16 cellular contexts compared by ENCODE assay signal in the genomic region with DNA sequence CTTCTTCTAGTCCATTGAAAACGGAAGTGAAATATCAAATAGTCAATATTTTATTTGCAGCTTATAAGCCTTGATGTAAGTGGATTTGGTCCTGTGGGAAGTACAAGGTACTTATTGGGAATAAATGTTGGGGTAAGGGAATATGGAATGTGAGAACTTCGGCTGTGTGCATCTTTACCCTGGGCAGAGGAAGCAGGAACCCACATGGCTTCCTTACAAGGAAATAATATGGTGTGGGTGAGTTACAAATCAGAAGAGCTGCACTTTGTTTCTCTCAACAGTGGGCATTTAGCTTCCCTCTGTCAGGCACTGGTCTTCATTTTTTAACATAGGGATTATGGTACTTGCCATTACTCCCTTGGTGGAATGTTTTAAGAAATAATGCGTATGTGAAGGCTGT.
A peak's percentile ranks its signal among the peaks of the same experiment; 100 is the strongest.
DNase-seq lines count a peak whose midpoint lies in the region; ATAC-seq and TF ChIP-seq lines count a peak whose summit lies in the region.
"Had no signal": no experiment of that assay in that cellular context is flagged by ENCODE, and none has a peak within 500 bp of the region (broad histone marks: within the 10 kb centered on the region; RNA-seq: fewer than 3 reads in every experiment).

No MANE protein-coding gene starts in this region.

- intact Hi-C loops in CD4-positive, alpha-beta memory T cell (cut with micrococcal nuclease) = loop anchor here (2.0 kb wide), 1 partner anchor 170 kb away; no protein-coding TSS in a partner anchor
- intact Hi-C loops in activated B cell treated with CpG ODN at 0.5 μM for 24 hours (cut with micrococcal nuclease) (loop anchor here (2.0 to 5.0 kb wide), 2 partner anchors 16 to 464 kb away; no protein-coding TSS in a partner anchor), esophagus squamous epithelium (cut with DNase I) (no loop called here)

- ATAC-seq in GM23338 (no peak), activated B cell treated with CpG ODN at 0.5 μM for 24 hours (ENCODE audit: low read depth) (no peak), HG03280 (IDR thresholded peaks at IDR 0.05; ENCODE audit: unreplicated experiment) (no peak), GM19467 (IDR thresholded peaks at IDR 0.05; ENCODE audit: unreplicated experiment) (no peak)
- ATAC-seq in activated CD8-positive, alpha-beta T cell treated with anti-CD3 and anti-CD28 coated beads, Interleukin-2, amount 10 ng/mL, durations not matched to agents 7 days and 5 days = no peak

- no peaks in the 10 kb centered on the region for H4K20me1 ChIP-seq in GM23338 (replicated peaks; ENCODE audit: insufficient read depth)
- no peaks in the 10 kb centered on the region for H4K20me1 ChIP-seq in hepatocyte (ENCODE audit: insufficient read depth, poor library complexity, severe bottlenecking)

- H3K4me2 ChIP-seq in GM23338 (0 out of 2 replicates have a peak overlapping the region, but pooled peaks have one; percentile 33), hepatocyte (peak overlapping the region; percentile 33)

- H3K36me3 Mint-ChIP-seq in CD4-positive, alpha-beta memory T cell = no peaks in the 10 kb centered on the region
- H3K36me3 Mint-ChIP-seq in GM23338 (ENCODE audit: low read depth) (no peaks in the 10 kb centered on the region), activated B cell treated with CpG ODN at 0.5 μM for 24 hours (ENCODE audit: low read depth) (no peaks in the 10 kb centered on the region)
- H3K36me3 Mint-ChIP-seq in activated CD8-positive, alpha-beta T cell treated with anti-CD3 and anti-CD28 coated beads, Interleukin-2, amount 10 ng/mL, durations not matched to agents 7 days and 5 days (ENCODE audit: low read depth) = no peaks in the 10 kb centered on the region
- H3K36me3 Mint-ChIP-seq: activated naive CD4-positive, alpha-beta T cell treated with anti-CD3 and anti-CD28 coated beads, Interleukin-2, amount 10 ng/mL, durations not matched to agents 7 days and 5 days had no signal

- no peaks in the 10 kb centered on the region for H3K27me3 Mint-ChIP-seq in CD4-positive, alpha-beta memory T cell
- H3K27me3 Mint-ChIP-seq in GM23338 (ENCODE audit: insufficient read depth, low read depth, poor library complexity) = peaks cover 12% of the 10 kb centered on the region
- H3K27me3 Mint-ChIP-seq in activated B cell treated with CpG ODN at 0.5 μM for 24 hours = no peaks in the 10 kb centered on the region
- peaks cover 3% of the 10 kb centered on the region for H3K27me3 Mint-ChIP-seq in activated CD8-positive, alpha-beta T cell treated with anti-CD3 and anti-CD28 coated beads, Interleukin-2, amount 10 ng/mL, durations not matched to agents 7 days and 5 days (ENCODE audit: low read depth)
- H3K27me3 Mint-ChIP-seq: activated naive CD4-positive, alpha-beta T cell treated with anti-CD3 and anti-CD28 coated beads, Interleukin-2, amount 10 ng/mL, durations not matched to agents 7 days and 5 days had no signal

- H3K4me1 ChIP-seq in CD4-positive, alpha-beta memory T cell (ENCODE audit: insufficient read depth, low read length) = peaks cover 18% of the 10 kb centered on the region
- H3K4me1 ChIP-seq in GM23338 (ENCODE audit: insufficient read depth) (peaks cover 9% of the 10 kb centered on the region), hepatocyte (ENCODE audit: insufficient read depth) (no peaks in the 10 kb centered on the region), esophagus squamous epithelium (peaks cover 0 to 14% (median 5%) of the 10 kb centered on the region in 3 donors)
- H3K4me1 ChIP-seq: ascending aorta had no signal

- H3K4me1 Mint-ChIP-seq in CD4-positive, alpha-beta memory T cell = peaks cover 16 to 29% (median 24%) of the 10 kb centered on the region in 4 donors
- H3K4me1 Mint-ChIP-seq in GM23338 (peaks cover 37% of the 10 kb centered on the region), activated B cell treated with CpG ODN at 0.5 μM for 24 hours (peaks cover 24% of the 10 kb centered on the region)
- peaks cover 15% of the 10 kb centered on the region for H3K4me1 Mint-ChIP-seq in activated CD8-positive, alpha-beta T cell treated with anti-CD3 and anti-CD28 coated beads, Interleukin-2, amount 10 ng/mL, durations not matched to agents 7 days and 5 days (ENCODE audit: low read depth)

- no peak for TF ChIP-seq CTCF in GM23338 (conservative IDR thresholded peaks at IDR 0.05; ENCODE audit: low read depth in 2 of 2)
- TF ChIP-seq CTCF in activated B cell treated with CpG ODN at 0.5 μM for 24 hours (IDR thresholded peaks at IDR 0.05) = no peak
- no peak for TF ChIP-seq CTCF in hepatocyte (IDR thresholded peaks at IDR 0.05; ENCODE audit: poor library complexity)
- no peak for TF ChIP-seq CTCF in esophagus squamous epithelium (IDR thresholded peaks at IDR 0.05)

- POLR2A ChIA-PET in CD4-positive, alpha-beta memory T cell (lab: Charles Lee; ENCODE audit: partially characterized antibody) = no interaction called here
- POLR2A ChIA-PET in activated B cell treated with CpG ODN at 0.5 μM for 24 hours (lab: Charles Lee) = interaction anchor here (0.7 kb wide), 2 partner anchors 95 to 130 kb away, joined by 3 read pairs; no protein-coding TSS in a partner anchor
- POLR2A ChIA-PET in activated CD8-positive, alpha-beta T cell treated with anti-CD3 and anti-CD28 coated beads, Interleukin-2, amount 10 ng/mL, durations not matched to agents 7 days and 5 days (lab: Charles Lee) = no interaction called here

- peak overlapping the region in 6 of 8 donors; percentile 21 to 81 (median 70) for H3K4me3 Mint-ChIP-seq in CD4-positive, alpha-beta memory T cell
- H3K4me3 Mint-ChIP-seq in GM23338 = no peak overlapping the region
- peak overlapping the region; percentile 39 for H3K4me3 Mint-ChIP-seq in activated B cell treated with CpG ODN at 0.5 μM for 24 hours
- no peak overlapping the region for H3K4me3 Mint-ChIP-seq in activated CD8-positive, alpha-beta T cell treated with anti-CD3 and anti-CD28 coated beads, Interleukin-2, amount 10 ng/mL, durations not matched to agents 7 days and 5 days
- H3K4me3 Mint-ChIP-seq: activated naive CD4-positive, alpha-beta T cell treated with anti-CD3 and anti-CD28 coated beads, Interleukin-2, amount 10 ng/mL, durations not matched to agents 7 days and 5 days; endodermal cell; neural crest cell had no signal

- TF ChIP-seq POLR2A in esophagus squamous epithelium (IDR thresholded peaks at IDR 0.05) = no peak

- H3K9me3 Mint-ChIP-seq in CD4-positive, alpha-beta memory T cell = no peaks in the 10 kb centered on the region
- no peaks in the 10 kb centered on the region; the same call in 2 of the 3 replicates for H3K9me3 Mint-ChIP-seq in GM23338
- H3K9me3 Mint-ChIP-seq in activated B cell treated with CpG ODN at 0.5 μM for 24 hours = no peaks in the 10 kb centered on the region
- no peaks in the 10 kb centered on the region for H3K9me3 Mint-ChIP-seq in activated CD8-positive, alpha-beta T cell treated with anti-CD3 and anti-CD28 coated beads, Interleukin-2, amount 10 ng/mL, durations not matched to agents 7 days and 5 days (ENCODE audit: insufficient read depth)
- H3K9me3 Mint-ChIP-seq: activated naive CD4-positive, alpha-beta T cell treated with anti-CD3 and anti-CD28 coated beads, Interleukin-2, amount 10 ng/mL, durations not matched to agents 7 days and 5 days; endodermal cell; neural crest cell had no signal

- H3K36me3 ChIP-seq in CD4-positive, alpha-beta memory T cell (ENCODE audit: insufficient read depth, low read length) = no peaks in the 10 kb centered on the region
- no peaks in the 10 kb centered on the region for H3K36me3 ChIP-seq in GM23338 (ENCODE audit: insufficient read depth)
- no peaks in the 10 kb centered on the region for H3K36me3 ChIP-seq in hepatocyte (replicated peaks; ENCODE audit: insufficient read depth, low read depth)
- H3K36me3 ChIP-seq in esophagus squamous epithelium = no peaks in the 10 kb centered on the region
- H3K36me3 ChIP-seq: ascending aorta, upper lobe of right lung had no signal

- H3K27ac Mint-ChIP-seq in CD4-positive, alpha-beta memory T cell = peak overlapping the region in 2 of 7 donors; percentile 4 to 55
- H3K27ac Mint-ChIP-seq in GM23338 = no peak overlapping the region
- no peak overlapping the region for H3K27ac Mint-ChIP-seq in activated B cell treated with CpG ODN at 0.5 μM for 24 hours
- no peak overlapping the region for H3K27ac Mint-ChIP-seq in activated CD8-positive, alpha-beta T cell treated with anti-CD3 and anti-CD28 coated beads, Interleukin-2, amount 10 ng/mL, durations not matched to agents 7 days and 5 days
- H3K27ac Mint-ChIP-seq: activated naive CD4-positive, alpha-beta T cell treated with anti-CD3 and anti-CD28 coated beads, Interleukin-2, amount 10 ng/mL, durations not matched to agents 7 days and 5 days; endodermal cell; progenitor cell of endocrine pancreas had no signal

- no peak overlapping the region for H3K27ac ChIP-seq in CD4-positive, alpha-beta memory T cell (ENCODE audit: low read depth, low read length)
- no peak overlapping the region for H3K27ac ChIP-seq in GM23338 (ENCODE audit: low read depth)
- H3K27ac ChIP-seq in hepatocyte = no peak overlapping the region
- no peak overlapping the region for H3K27ac ChIP-seq in esophagus squamous epithelium
- H3K27ac ChIP-seq: ascending aorta, upper lobe of right lung had no signal

- CTCF ChIA-PET in CD4-positive, alpha-beta memory T cell (lab: Charles Lee; ENCODE audit: partially characterized antibody) = interaction anchor here (0.7 to 3.4 kb wide), 20 partner anchors 9 to 473 kb away, joined by 3 to 24 read pairs (median 5); no protein-coding TSS in a partner anchor
- CTCF ChIA-PET in activated B cell treated with CpG ODN at 0.5 μM for 24 hours (lab: Charles Lee) = interaction anchor here (0.6 to 2.5 kb wide), 19 partner anchors 11 to 474 kb away, joined by 3 to 36 read pairs (median 5); no protein-coding TSS in a partner anchor
- CTCF ChIA-PET in activated CD8-positive, alpha-beta T cell treated with anti-CD3 and anti-CD28 coated beads, Interleukin-2, amount 10 ng/mL, durations not matched to agents 7 days and 5 days (lab: Charles Lee) = interaction anchor here (0.7 to 1.7 kb wide), 30 partner anchors 8 to 740 kb away, joined by 3 to 23 read pairs (median 5); no protein-coding TSS in a partner anchor

- DNase-seq in CD4-positive, alpha-beta memory T cell = no peak
- DNase-seq in GM23338 (ENCODE audit: low spot score) (no peak), activated B cell treated with CpG ODN at 0.5 μM for 24 hours (no peak), hepatocyte (ENCODE audit: low spot score) (no peak), esophagus squamous epithelium (lab: John Stamatoyannopoulos, UW) (no peak)
- DNase-seq in activated CD8-positive, alpha-beta T cell treated with anti-CD3 and anti-CD28 coated beads, Interleukin-2, amount 10 ng/mL, durations not matched to agents 7 days and 5 days = no peak
- DNase-seq: GF-D8, NCI-H2081 treated with DMSO at 0.1 percent for 48 hours had no signal

- H3K4me3 ChIP-seq in CD4-positive, alpha-beta memory T cell (ENCODE audit: low read length in 2 of 2) = no peak overlapping the region
- H3K4me3 ChIP-seq in GM23338 (no peak overlapping the region), hepatocyte (no peak overlapping the region), esophagus squamous epithelium (no peak overlapping the region)
- H3K4me3 ChIP-seq: ascending aorta, upper lobe of right lung had no signal

- 62% methylated on average over 3 of the region's 3 CpGs for WGBS in hepatocyte (ENCODE audit: low lambda C conversion rate, missing lambda C conversion rate)
- WGBS in esophagus squamous epithelium, 2 donors = 19 to 23% methylated on average over 3 of the region's 3 CpGs

- H3K79me2 ChIP-seq in GM23338 (replicated peaks; ENCODE audit: insufficient read depth) = no peaks in the 10 kb centered on the region
- H3K79me2 ChIP-seq in hepatocyte = no peaks in the 10 kb centered on the region

- H3K27me3 ChIP-seq in CD4-positive, alpha-beta memory T cell (ENCODE audit: insufficient read depth, low read length) = no peaks in the 10 kb centered on the region
- H3K27me3 ChIP-seq in GM23338 (ENCODE audit: insufficient read depth) (no peaks in the 10 kb centered on the region), hepatocyte (peaks cover 4% of the 10 kb centered on the region), esophagus squamous epithelium (peaks cover 0 to 34% (median 0%) of the 10 kb centered on the region in 4 donors)
- H3K27me3 ChIP-seq: ascending aorta had no signal

- H3K9me2 ChIP-seq in GM23338 (ENCODE audit: insufficient read depth) (0 out of 2 replicates have a peak, but pooled peaks cover 5% of the 10 kb centered on the region), hepatocyte (replicated peaks; ENCODE audit: insufficient read depth) (no peaks in the 10 kb centered on the region)

- no peaks in the 10 kb centered on the region for H3F3A ChIP-seq in GM23338 (replicated peaks; ENCODE audit: low read depth)

- no peak overlapping the region for H2AFZ ChIP-seq in GM23338
- H2AFZ ChIP-seq in hepatocyte = no peak overlapping the region

- no peaks in the 10 kb centered on the region for H3K9me3 ChIP-seq in CD4-positive, alpha-beta memory T cell (ENCODE audit: control insufficient read depth in 1 of 2, low read length in 2 of 2)
- H3K9me3 ChIP-seq in hepatocyte (ENCODE audit: low read depth) = no peaks in the 10 kb centered on the region
- no peaks in the 10 kb centered on the region for H3K9me3 ChIP-seq in esophagus squamous epithelium
- H3K9me3 ChIP-seq: ascending aorta, upper lobe of right lung had no signal

Comparison
In these comparisons a context has a peak if more than half of its experiments do, and no peak if none do; other contexts are left out.
1. H3K4me3 Mint-ChIP-seq: peak in CD4-positive, alpha-beta memory T cell (6 of 8) and activated B cell treated with CpG ODN at 0.5 μM for 24 hours (single experiment); none in GM23338 (single experiment) and activated CD8-positive, alpha-beta T cell treated with anti-CD3 and anti-CD28 coated beads, Interleukin-2, amount 10 ng/mL, durations not matched to agents 7 days and 5 days (single experiment).